In genomic region chr5:131258733-131259132, GRCh38 we compare ENCODE assay signal across 1 cellular context.
TF ChIP-seq lines count a peak whose summit lies in the region.

No MANE protein-coding gene starts in this region.

TF ChIP-seq in HepG2, 621 proteins besides CTCF, POLR2A, EP300 and RAD21 (continued from another document):
- TF ChIP-seq CREBL2 (CRISPR knock-in tag; IDR thresholded peaks at IDR 0.05; ENCODE audit: borderline replicate concordance) (no peak), ZNF777 (CRISPR knock-in tag; IDR thresholded peaks at IDR 0.05) (no peak), GLMP (CRISPR knock-in tag; IDR thresholded peaks at IDR 0.05; ENCODE audit: borderline replicate concordance) (no peak), HMGXB4 (CRISPR knock-in tag; IDR thresholded peaks at IDR 0.05; ENCODE audit: borderline replicate concordance in 1 of 2, low read depth in 1 of 2) (no peak), GZF1 (CRISPR knock-in tag; IDR thresholded peaks at IDR 0.05) (no peak), BRCA1 (CRISPR knock-in tag; IDR thresholded peaks at IDR 0.05) (no peak), ZNF484 (CRISPR knock-in tag; IDR thresholded peaks at IDR 0.05; ENCODE audit: borderline replicate concordance, low read depth) (no peak), PHF8 (CRISPR knock-in tag; IDR thresholded peaks at IDR 0.05) (no peak), ZNF549 (CRISPR knock-in tag; IDR thresholded peaks at IDR 0.05) (no peak), MYNN (CRISPR knock-in tag; IDR thresholded peaks at IDR 0.05; ENCODE audit: low read depth) (no peak), ZNF776 (CRISPR knock-in tag; IDR thresholded peaks at IDR 0.05) (no peak), ZNF318 (CRISPR knock-in tag; IDR thresholded peaks at IDR 0.05) (no peak), ZKSCAN8 (CRISPR knock-in tag; IDR thresholded peaks at IDR 0.05; ENCODE audit: borderline replicate concordance) (no peak), BRD4 (CRISPR knock-in tag; IDR thresholded peaks at IDR 0.05) (no peak)
